In the genomic region with DNA sequence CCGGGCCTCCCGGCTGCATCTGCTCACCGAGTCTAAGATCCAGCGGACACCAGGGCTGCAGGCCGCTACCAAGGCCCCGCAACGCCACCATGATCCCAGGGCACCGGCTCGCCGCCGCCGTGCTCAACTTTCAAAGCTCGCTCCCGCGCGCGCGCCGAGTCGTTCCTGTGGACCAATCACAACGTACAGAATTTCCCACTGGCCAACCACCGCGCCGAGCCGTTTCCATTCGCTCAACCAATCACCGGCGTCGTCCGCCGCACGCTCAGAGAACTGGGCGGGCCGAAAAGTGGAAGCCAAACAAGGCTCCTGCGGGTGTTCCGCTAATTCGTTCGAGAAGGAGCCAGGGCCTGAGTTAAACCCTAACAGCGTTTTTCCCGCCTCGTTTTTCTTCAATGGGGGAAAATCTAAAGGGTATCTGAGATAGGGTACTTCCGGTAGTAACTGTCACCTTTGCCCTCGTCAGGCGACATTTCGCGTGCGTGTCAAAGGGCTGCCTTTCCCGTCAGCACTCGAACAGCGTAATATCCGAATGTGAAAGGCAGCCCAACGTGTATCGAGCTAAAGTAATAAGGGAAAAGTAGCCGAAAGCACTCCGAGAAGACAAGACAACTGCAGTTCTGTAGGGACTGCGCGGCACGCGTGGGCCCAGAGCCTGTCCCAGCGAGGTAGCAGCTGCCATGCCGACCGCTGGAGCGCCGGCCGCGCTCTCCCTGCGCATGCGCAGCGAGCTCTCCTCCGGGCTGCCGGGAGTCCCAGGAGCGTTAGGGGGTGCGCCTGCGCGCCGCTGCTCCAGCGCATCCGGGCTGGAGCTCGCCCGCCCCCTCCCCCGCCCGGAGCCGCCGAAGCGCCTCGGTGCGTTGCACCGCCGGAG, we compare ENCODE assay signal across 8 cellular contexts. TPM values are rescaled to one million over a fixed set of nuclear protein-coding genes. Genes with fewer than 3 reads are reported as not detected.
DNase-seq lines count a peak whose midpoint lies in the region; ATAC-seq and TF ChIP-seq lines count a peak whose summit lies in the region.

A gene with protein sequence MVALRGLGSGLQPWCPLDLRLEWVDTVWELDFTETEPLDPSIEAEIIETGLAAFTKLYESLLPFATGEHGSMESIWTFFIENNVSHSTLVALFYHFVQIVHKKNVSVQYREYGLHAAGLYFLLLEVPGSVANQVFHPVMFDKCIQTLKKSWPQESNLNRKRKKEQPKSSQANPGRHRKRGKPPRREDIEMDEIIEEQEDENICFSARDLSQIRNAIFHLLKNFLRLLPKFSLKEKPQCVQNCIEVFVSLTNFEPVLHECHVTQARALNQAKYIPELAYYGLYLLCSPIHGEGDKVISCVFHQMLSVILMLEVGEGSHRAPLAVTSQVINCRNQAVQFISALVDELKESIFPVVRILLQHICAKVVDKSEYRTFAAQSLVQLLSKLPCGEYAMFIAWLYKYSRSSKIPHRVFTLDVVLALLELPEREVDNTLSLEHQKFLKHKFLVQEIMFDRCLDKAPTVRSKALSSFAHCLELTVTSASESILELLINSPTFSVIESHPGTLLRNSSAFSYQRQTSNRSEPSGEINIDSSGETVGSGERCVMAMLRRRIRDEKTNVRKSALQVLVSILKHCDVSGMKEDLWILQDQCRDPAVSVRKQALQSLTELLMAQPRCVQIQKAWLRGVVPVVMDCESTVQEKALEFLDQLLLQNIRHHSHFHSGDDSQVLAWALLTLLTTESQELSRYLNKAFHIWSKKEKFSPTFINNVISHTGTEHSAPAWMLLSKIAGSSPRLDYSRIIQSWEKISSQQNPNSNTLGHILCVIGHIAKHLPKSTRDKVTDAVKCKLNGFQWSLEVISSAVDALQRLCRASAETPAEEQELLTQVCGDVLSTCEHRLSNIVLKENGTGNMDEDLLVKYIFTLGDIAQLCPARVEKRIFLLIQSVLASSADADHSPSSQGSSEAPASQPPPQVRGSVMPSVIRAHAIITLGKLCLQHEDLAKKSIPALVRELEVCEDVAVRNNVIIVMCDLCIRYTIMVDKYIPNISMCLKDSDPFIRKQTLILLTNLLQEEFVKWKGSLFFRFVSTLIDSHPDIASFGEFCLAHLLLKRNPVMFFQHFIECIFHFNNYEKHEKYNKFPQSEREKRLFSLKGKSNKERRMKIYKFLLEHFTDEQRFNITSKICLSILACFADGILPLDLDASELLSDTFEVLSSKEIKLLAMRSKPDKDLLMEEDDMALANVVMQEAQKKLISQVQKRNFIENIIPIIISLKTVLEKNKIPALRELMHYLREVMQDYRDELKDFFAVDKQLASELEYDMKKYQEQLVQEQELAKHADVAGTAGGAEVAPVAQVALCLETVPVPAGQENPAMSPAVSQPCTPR (N-terminal part only) (minus strand): TSS at position 132 of the 874 bp plus-strand sequence. CDS start 41 bp downstream, at position 91.
A gene (plus strand): TSS at position 836 of the 874 bp plus-strand sequence. CDS start 452 bp downstream, outside the sequence.

- no peaks in the 10 kb centered on the region for H3K27me3 ChIP-seq in left lung

- H3K4me1 Mint-ChIP-seq in dendritic cell treated with granulocyte-macrophage colony-stimulating factor and Interleukin-4, amounts not matched to agents 40 ng/mL and 50 ng/mL, for 4 days (ENCODE audit: low read depth), result peaks cover 58% of the 10 kb centered on the region

- peaks cover 0 to 14% of the 10 kb centered on the region in 2 donors for H3K36me3 ChIP-seq in left lung

- peak within 1 kb of the TSS; percentile 91 to 95 for H3K27ac ChIP-seq in left lung

- H3K27ac Mint-ChIP-seq in dendritic cell treated with granulocyte-macrophage colony-stimulating factor and Interleukin-4, amounts not matched to agents 40 ng/mL and 50 ng/mL, for 4 days, result peak within 1 kb of the TSS; percentile 94

- peak within 1 kb of the TSS; percentile 94 for H3K4me3 Mint-ChIP-seq in dendritic cell treated with granulocyte-macrophage colony-stimulating factor and Interleukin-4, amounts not matched to agents 40 ng/mL and 50 ng/mL, for 4 days

- peaks cover 28% of the 10 kb centered on the region for H3K36me3 Mint-ChIP-seq in dendritic cell treated with granulocyte-macrophage colony-stimulating factor and Interleukin-4, amounts not matched to agents 40 ng/mL and 50 ng/mL, for 4 days (ENCODE audit: low read depth)

- DNase-seq in C1 segment of cervical spinal cord (lab: John Stamatoyannopoulos, UW) (peak; percentile 62 to 96 (median 93)), NCI-H748 treated with DMSO at 0.1 percent for 48 hours (lab: John Stamatoyannopoulos, UW) (peak; percentile 88), left lung (peak; percentile 97 to 99)
- DNase-seq in activated CD4-positive, alpha-beta T cell treated with anti-CD3 and anti-CD28 coated beads, Interleukin-2, amount 50 U/mL, for 24 hours (ENCODE audit: low read depth in 1 of 2, low spot score in 1 of 2), result peak; percentile 89 to 97
- DNase-seq in stimulated activated CD4-positive, alpha-beta T cell treated with anti-CD3 and anti-CD28 coated beads, Interleukin-2, amount 100 ng/mL, for 48 hours, result peak; percentile 92 to 93

- intact Hi-C loops in dendritic cell treated with granulocyte-macrophage colony-stimulating factor and Interleukin-4, amounts not matched to agents 40 ng/mL and 50 ng/mL, for 4 days (cut with micrococcal nuclease), result loop anchor here (1.0 kb wide), 1 partner anchor 29 kb away; a partner anchor contains a TSS
- intact Hi-C loops in left lung (cut with DNase I), result no loop called here

- peak; percentile 72 for ATAC-seq in GM19372 (IDR thresholded peaks at IDR 0.05; ENCODE audit: low read depth, unreplicated experiment)
- ATAC-seq in HG03558 (IDR thresholded peaks at IDR 0.05; ENCODE audit: extremely low read depth, unreplicated experiment), result peak; percentile 57
- peak; percentile 95 for ATAC-seq in left lung

- TF ChIP-seq CTCF in left lung (IDR thresholded peaks at IDR 0.05), result no peak

- H3K4me1 ChIP-seq in left lung, result peaks cover 15 to 48% of the 10 kb centered on the region in 2 donors

- H3K9me3 ChIP-seq in left lung, result no peaks in the 10 kb centered on the region

- H3K27me3 Mint-ChIP-seq in dendritic cell treated with granulocyte-macrophage colony-stimulating factor and Interleukin-4, amounts not matched to agents 40 ng/mL and 50 ng/mL, for 4 days, result no peaks in the 10 kb centered on the region

- no peaks in the 10 kb centered on the region for H3K9me3 Mint-ChIP-seq in dendritic cell treated with granulocyte-macrophage colony-stimulating factor and Interleukin-4, amounts not matched to agents 40 ng/mL and 50 ng/mL, for 4 days

- H3K4me3 ChIP-seq in left lung, result peak within 1 kb of the TSS; percentile 86 to 93

RNA-seq across cellular contexts. Expression of the first gene that starts in this region (rescaled TPM):
- total RNA-seq in left lung, result 10 to 100 TPM; 16.4 to 24.4 TPM

RNA-seq across cellular contexts. Expression of the second gene that starts in this region (rescaled TPM):
- total RNA-seq in left lung, result 10 to 100 TPM; 42.5 to 45.2 TPM

Comparison
In these comparisons a context has a peak if more than half of its experiments do, and no peak if none do; other contexts are left out.
1. Peak in every context shown above with its lines: DNase-seq, ATAC-seq, H3K4me3 ChIP-seq and H3K27ac ChIP-seq.